16 cellular contexts compared by ENCODE assay signal in the genomic region with DNA sequence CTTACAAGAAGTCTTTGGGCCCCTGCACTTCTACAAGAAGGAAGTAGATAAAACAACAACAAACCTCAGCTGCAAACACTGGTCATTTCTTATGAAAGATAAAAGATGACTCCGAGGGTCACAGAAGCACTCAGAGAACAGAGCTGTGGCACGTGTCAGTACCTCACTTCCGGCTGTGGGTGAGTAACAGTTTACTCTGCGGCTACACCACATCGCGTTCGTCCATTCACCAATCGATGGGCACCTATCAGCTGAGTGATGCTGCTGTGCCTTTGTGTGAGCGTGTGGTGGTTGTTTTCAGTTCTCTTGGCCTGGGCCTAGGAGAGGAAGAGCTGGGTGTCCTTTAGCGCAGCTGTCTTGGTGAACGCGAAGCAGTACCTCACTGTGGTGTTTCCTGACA.
"Had no signal": no experiment of that assay in that cellular context is flagged by ENCODE, and none has a peak within 500 bp of the region (broad histone marks: within the 10 kb centered on the region; RNA-seq: fewer than 3 reads in every experiment).

No MANE protein-coding gene starts in this region.

- H3K9me3 ChIP-seq: gastrocnemius medialis, neutrophil had no signal

- H3K27ac Mint-ChIP-seq: activated CD4-positive, alpha-beta T cell treated with anti-CD3 and anti-CD28 coated beads, Interleukin-2, amount 10 ng/mL, durations not matched to agents 7 days and 5 days; activated naive CD4-positive, alpha-beta T cell treated with anti-CD3 and anti-CD28 coated beads, Interleukin-2, amount 50 U/mL, for 24 hours; activated T-cell treated with anti-CD3 and anti-CD28 coated beads, Interleukin-2, amount 50 U/mL, for 72 hours; stimulated activated memory B cell treated with anti-CD40 and anti-IgM and Interleukin-4, amounts not matched to agents 10 μg/mL and 1 μg/mL and 100 μg/mL, for 72 hours; T-helper 2 cell treated with Interferon-gamma antibody and Interleukin-4, amounts not matched to agents 5 μg/mL and 100 μg/mL, for 36 hours had no signal

- ATAC-seq: activated T-cell treated with anti-CD3 and anti-CD28 coated beads, Interleukin-2, amount 50 U/mL, for 72 hours; esophagus mucosa; gastrocnemius medialis; heart left ventricle; left ventricle myocardium superior; sciatic nerve; stimulated activated memory B cell treated with anti-CD40 and anti-IgM and Interleukin-4, amounts not matched to agents 10 μg/mL and 1 μg/mL and 100 μg/mL, for 72 hours had no signal

- H3K4me3 ChIP-seq: gastrocnemius medialis, heart left ventricle, smooth muscle cell had no signal

- H3K27ac ChIP-seq: gastrocnemius medialis, heart left ventricle, neutrophil, parathyroid adenoma had no signal

- H3K27me3 ChIP-seq: gastrocnemius medialis, heart left ventricle had no signal

- H3K36me3 ChIP-seq: gastrocnemius medialis, heart left ventricle, neutrophil had no signal

- H3K27me3 Mint-ChIP-seq: activated naive CD4-positive, alpha-beta T cell treated with anti-CD3 and anti-CD28 coated beads, Interleukin-2, amount 50 U/mL, for 24 hours; stimulated activated memory B cell treated with anti-CD40 and anti-IgM and Interleukin-4, amounts not matched to agents 10 μg/mL and 1 μg/mL and 100 μg/mL, for 72 hours had no signal

- DNase-seq: activated CD4-positive, alpha-beta T cell treated with anti-CD3 and anti-CD28 coated beads, Interleukin-2, amount 10 ng/mL, durations not matched to agents 7 days and 5 days; activated gamma-delta T cell; activated T-cell treated with anti-CD3 and anti-CD28 coated beads, Interleukin-2, amount 50 U/mL, for 72 hours; effector CD4-positive, alpha-beta T cell; gastrocnemius medialis; heart left ventricle; left ventricle myocardium superior; stimulated activated CD4-positive, alpha-beta T cell treated with anti-CD3 and anti-CD28 coated beads, Interleukin-4, amount 100 ng/mL, for 24 hours had no signal

- H3K4me1 Mint-ChIP-seq: activated CD4-positive, alpha-beta T cell treated with anti-CD3 and anti-CD28 coated beads, Interleukin-2, amount 10 ng/mL, durations not matched to agents 7 days and 5 days; activated naive CD4-positive, alpha-beta T cell treated with anti-CD3 and anti-CD28 coated beads, Interleukin-2, amount 50 U/mL, for 24 hours; stimulated activated memory B cell treated with anti-CD40 and anti-IgM and Interleukin-4, amounts not matched to agents 10 μg/mL and 1 μg/mL and 100 μg/mL, for 72 hours had no signal

- H3K4me1 ChIP-seq: gastrocnemius medialis, parathyroid adenoma had no signal

- H3K4me3 Mint-ChIP-seq: activated CD4-positive, alpha-beta T cell treated with anti-CD3 and anti-CD28 coated beads, Interleukin-2, amount 10 ng/mL, durations not matched to agents 7 days and 5 days; activated naive CD4-positive, alpha-beta T cell treated with anti-CD3 and anti-CD28 coated beads, Interleukin-2, amount 50 U/mL, for 24 hours; activated T-cell treated with anti-CD3 and anti-CD28 coated beads, Interleukin-2, amount 50 U/mL, for 72 hours; stimulated activated memory B cell treated with anti-CD40 and anti-IgM and Interleukin-4, amounts not matched to agents 10 μg/mL and 1 μg/mL and 100 μg/mL, for 72 hours; T-helper 2 cell treated with Interferon-gamma antibody and Interleukin-4, amounts not matched to agents 5 μg/mL and 100 μg/mL, for 36 hours had no signal

- H3K36me3 Mint-ChIP-seq: stimulated activated memory B cell treated with anti-CD40 and anti-IgM and Interleukin-4, amounts not matched to agents 10 μg/mL and 1 μg/mL and 100 μg/mL, for 72 hours had no signal
